In genomic region chr14:104505085-104506074, GRCh38 we compare ENCODE assay signal across 22 cellular contexts.
"Had no signal": no experiment of that assay in that cellular context is flagged by ENCODE, and none has a peak within 500 bp of the region (broad histone marks: within the 10 kb centered on the region; RNA-seq: fewer than 3 reads in every experiment).

No MANE protein-coding gene starts in this region.

- H3K27me3 ChIP-seq: ovary had no signal

- H3K4me3 ChIP-seq: heart right ventricle, lung, ovary, prostate gland, tibial artery had no signal

- H3K4me1 Mint-ChIP-seq: activated B cell treated with CpG ODN at 0.5 μM for 24 hours; activated naive CD8-positive, alpha-beta T cell treated with anti-CD3 and anti-CD28 coated beads, Interleukin-2, amount 10 ng/mL, durations not matched to agents 7 days and 5 days; naive thymus-derived CD4-positive, alpha-beta T cell; stimulated activated effector memory CD8-positive, alpha-beta T cell treated with anti-CD3 and anti-CD28 coated beads, Interleukin-12 subunit alpha, Interleukin-12 subunit beta, amount 100 ng/mL, for 72 hours; stimulated activated naive CD8-positive, alpha-beta T cell treated with anti-CD3 and anti-CD28 coated beads, Interleukin-15, amount 100 ng/mL, for 72 hours had no signal

- H3K36me3 ChIP-seq: heart right ventricle, ovary, prostate gland, tibial artery had no signal

- ATAC-seq: activated CD8-positive, alpha-beta T cell treated with anti-CD3 and anti-CD28 coated beads, Interleukin-2, amount 10 ng/mL, durations not matched to agents 7 days and 5 days; left lobe of liver; naive thymus-derived CD4-positive, alpha-beta T cell; stimulated activated effector memory CD8-positive, alpha-beta T cell treated with anti-CD3 and anti-CD28 coated beads, Interleukin-12 subunit alpha, Interleukin-12 subunit beta, amount 100 ng/mL, for 72 hours; stimulated activated naive CD8-positive, alpha-beta T cell treated with anti-CD3 and anti-CD28 coated beads, Interleukin-15, amount 100 ng/mL, for 72 hours had no signal

- H3K4me1 ChIP-seq: prostate gland, tibial artery had no signal

- H3K27ac Mint-ChIP-seq: activated B cell treated with CpG ODN at 0.5 μM for 24 hours; activated CD8-positive, alpha-beta T cell treated with anti-CD3 and anti-CD28 coated beads, Interleukin-2, amount 10 ng/mL, durations not matched to agents 7 days and 5 days; activated naive CD8-positive, alpha-beta T cell treated with anti-CD3 and anti-CD28 coated beads, Interleukin-2, amount 10 ng/mL, durations not matched to agents 7 days and 5 days; activated T-cell treated with anti-CD3 and anti-CD28 coated beads, Interleukin-2, amount 50 U/mL, for 24 hours; activated T-helper 2 cell treated with anti-CD3 and anti-CD28 coated beads, Interferon-gamma antibody, Interleukin-2, Interleukin-4, amounts not matched to agents 10 μg/mL and 5 μg/mL and 100 μg/mL, durations not matched to agents 14 hours and 24 hours and 36 hours; naive thymus-derived CD4-positive, alpha-beta T cell; stimulated activated effector memory CD8-positive, alpha-beta T cell treated with anti-CD3 and anti-CD28 coated beads, Interleukin-12 subunit alpha, Interleukin-12 subunit beta, amount 100 ng/mL, for 72 hours had no signal

- H3K4me3 Mint-ChIP-seq: activated B cell treated with CpG ODN at 0.5 μM for 24 hours; activated CD8-positive, alpha-beta T cell treated with anti-CD3 and anti-CD28 coated beads, Interleukin-2, amount 10 ng/mL, durations not matched to agents 7 days and 5 days; activated naive CD8-positive, alpha-beta T cell treated with anti-CD3 and anti-CD28 coated beads, Interleukin-2, amount 10 ng/mL, durations not matched to agents 7 days and 5 days; activated T-cell treated with anti-CD3 and anti-CD28 coated beads, Interleukin-2, amount 50 U/mL, for 24 hours; naive thymus-derived CD4-positive, alpha-beta T cell; neural crest cell; stimulated activated effector memory CD8-positive, alpha-beta T cell treated with anti-CD3 and anti-CD28 coated beads, Interleukin-12 subunit alpha, Interleukin-12 subunit beta, amount 100 ng/mL, for 72 hours; stimulated activated naive CD8-positive, alpha-beta T cell treated with anti-CD3 and anti-CD28 coated beads, Interleukin-15, amount 100 ng/mL, for 72 hours had no signal

- H3K36me3 Mint-ChIP-seq: activated naive CD8-positive, alpha-beta T cell treated with anti-CD3 and anti-CD28 coated beads, Interleukin-2, amount 10 ng/mL, durations not matched to agents 7 days and 5 days; stimulated activated effector memory CD8-positive, alpha-beta T cell treated with anti-CD3 and anti-CD28 coated beads, Interleukin-12 subunit alpha, Interleukin-12 subunit beta, amount 100 ng/mL, for 72 hours had no signal

- DNase-seq: activated B cell treated with CpG ODN at 0.5 μM for 24 hours; activated CD4-positive, alpha-beta T cell treated with anti-CD3 and anti-CD28 coated beads for 48 hours; activated CD8-positive, alpha-beta memory T cell treated with anti-CD3 and anti-CD28 coated beads, Interleukin-2, amount 50 U/mL, for 4 hours; activated CD8-positive, alpha-beta T cell treated with anti-CD3 and anti-CD28 coated beads, Interleukin-2, amount 10 ng/mL, durations not matched to agents 7 days and 5 days; activated naive CD4-positive, alpha-beta T cell treated with Interleukin-2 at 50 U/mL for 16 hours; activated naive CD8-positive, alpha-beta T cell treated with anti-CD3 and anti-CD28 coated beads, Interleukin-2, amount 10 ng/mL, durations not matched to agents 7 days and 5 days; activated T-cell treated with anti-CD3 and anti-CD28 coated beads, Interleukin-2, amount 50 U/mL, for 24 hours; cortex of kidney; foreskin fibroblast; heart right ventricle; naive thymus-derived CD4-positive, alpha-beta T cell; ovary; stimulated activated CD4-positive, alpha-beta T cell treated with anti-CD3 and anti-CD28 coated beads, Interleukin-1b, Interleukin-23, amount 100 ng/mL, for 48 hours; stimulated activated naive CD8-positive, alpha-beta T cell treated with anti-CD3 and anti-CD28 coated beads, Interleukin-15, amount 100 ng/mL, for 72 hours; T-helper 9 cell; tibial artery had no signal

- H3K27ac ChIP-seq: heart right ventricle, ovary, prostate gland, tibial artery had no signal

- H3K9me3 ChIP-seq: ovary, prostate gland had no signal
